In the genomic region with DNA sequence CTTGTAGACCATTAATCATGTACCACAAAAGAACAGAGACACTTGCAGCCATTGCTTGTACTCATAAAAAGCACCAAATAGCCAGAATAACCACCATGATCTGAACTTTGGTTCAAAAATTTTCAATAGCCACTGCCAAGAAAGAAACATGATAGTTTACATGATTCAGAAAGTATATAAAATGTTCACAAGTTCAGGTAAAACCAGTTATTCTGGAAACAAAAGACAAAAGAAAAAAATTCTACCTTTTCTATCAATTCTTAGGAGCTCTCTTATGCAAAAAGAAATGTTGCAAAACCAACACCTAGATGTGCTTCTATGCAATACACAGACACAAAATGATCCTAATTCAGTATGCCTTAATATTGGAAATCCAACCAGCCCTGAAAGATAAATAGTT, we compare ENCODE assay signal across 16 cellular contexts.
DNase-seq lines count a peak whose midpoint lies in the region; ATAC-seq, FAIRE-seq and TF ChIP-seq lines count a peak whose summit lies in the region.
"Had no signal": no experiment of that assay in that cellular context is flagged by ENCODE, and none has a peak within 500 bp of the region (broad histone marks: within the 10 kb centered on the region; RNA-seq: fewer than 3 reads in every experiment).

No MANE protein-coding gene starts in this region.

- no peak for TF ChIP-seq RAD21 in Ishikawa (IDR thresholded peaks at IDR 0.05; ENCODE audit: low read depth)

- no peaks in the 10 kb centered on the region for H3K9me3 ChIP-seq in PC-3 (ENCODE audit: low read length)
- H3K9me3 ChIP-seq: A549, Caco-2, HAP-1 had no signal

- H3K36me3 Mint-ChIP-seq in mesothelial cell of epicardium = no peaks in the 10 kb centered on the region
- H3K36me3 Mint-ChIP-seq: CD14-positive monocyte; CD8-positive, alpha-beta memory T cell had no signal

- no peaks in the 10 kb centered on the region for H3K36me3 ChIP-seq in PC-3 (ENCODE audit: low read depth, low read length)
- H3K36me3 ChIP-seq: HAP-1 had no signal

- H3K27ac ChIP-seq in PC-3 (ENCODE audit: low read length) = peak overlapping the region; percentile 84
- H3K27ac ChIP-seq: A549 had no signal

- DNase-seq in DMS53 treated with DMSO at 0.1 percent for 48 hours (lab: John Stamatoyannopoulos, UW; ENCODE audit: unreplicated experiment) = peak; percentile 10
- peak; percentile 89 for DNase-seq in PC-3
- DNase-seq in mesothelial cell of epicardium (ENCODE audit: low spot score in 2 of 2, unreplicated experiment in 2 of 2) = no peak
- DNase-seq in RCC 7860 (ENCODE audit: low spot score) = no peak
- DNase-seq in SKM-1 treated with dmso at 0.1 percent for 144 hours (lab: John Stamatoyannopoulos, UW; ENCODE audit: unreplicated experiment) = no peak
- no peak for DNase-seq in NCI-H774 (lab: John Stamatoyannopoulos, UW)
- DNase-seq: Caco-2; CD8-positive, alpha-beta memory T cell had no signal

- H3K9me3 Mint-ChIP-seq in mesothelial cell of epicardium = no peaks in the 10 kb centered on the region

- intact Hi-C loops in PC-3 (cut with micrococcal nuclease) = loop anchor here (5.0 kb wide), 1 partner anchor 47 kb away; no protein-coding TSS in a partner anchor

- peak overlapping the region; percentile 79 for H3K4me2 ChIP-seq in PC-3 (ENCODE audit: low read length)

- ATAC-seq in PC-3 = peak; percentile 62
- ATAC-seq: A549, HepG2 had no signal

- POLR2A ChIA-PET in PC-3 (lab: Charles Lee; ENCODE audit: unreplicated experiment) = no interaction called here

- H3K79me2 ChIP-seq in PC-3 (ENCODE audit: low read length) = no peaks in the 10 kb centered on the region

- CTCF ChIA-PET in PC-3 (lab: Charles Lee) = no interaction called here

- no peaks in the 10 kb centered on the region for H3K27me3 Mint-ChIP-seq in mesothelial cell of epicardium (ENCODE audit: low read depth)
- H3K27me3 Mint-ChIP-seq: CD8-positive, alpha-beta memory T cell had no signal

- peaks cover 34% of the 10 kb centered on the region for H3K4me1 ChIP-seq in PC-3 (ENCODE audit: insufficient read depth, low read length)
- H3K4me1 ChIP-seq: A549, Caco-2, HAP-1 had no signal

- H3K4me1 Mint-ChIP-seq in mesothelial cell of epicardium = peaks cover 4% of the 10 kb centered on the region
- H3K4me1 Mint-ChIP-seq: CD14-positive monocyte; CD8-positive, alpha-beta memory T cell had no signal

- no peak for FAIRE-seq in RCC 7860 (lab: Jason Lieb, UNC)
- FAIRE-seq: A549, GM12891, H1, HepG2, HTR-8/SVneo had no signal

- H4K20me1 ChIP-seq in PC-3 (ENCODE audit: low read length) = no peaks in the 10 kb centered on the region

- H3K4me3 ChIP-seq in PC-3 (ENCODE audit: low read length) = peak overlapping the region; percentile 57
- H3K4me3 ChIP-seq: A549, HAP-1 had no signal

- H3K9ac ChIP-seq in PC-3 (ENCODE audit: low read length) = 0 out of 2 replicates have a peak overlapping the region, but pooled peaks have one; percentile 28

- no peak for TF ChIP-seq EP300 in Ishikawa (IDR thresholded peaks at IDR 0.05; ENCODE audit: borderline replicate concordance)

- H3K27me3 ChIP-seq in PC-3 (ENCODE audit: low read length) = no peaks in the 10 kb centered on the region

- H3K27ac Mint-ChIP-seq in mesothelial cell of epicardium = peak overlapping the region; percentile 12
- H3K27ac Mint-ChIP-seq: CD14-positive monocyte; CD8-positive, alpha-beta memory T cell had no signal

- H3K4me3 Mint-ChIP-seq in mesothelial cell of epicardium = no peak overlapping the region
- H3K4me3 Mint-ChIP-seq: CD14-positive monocyte; CD8-positive, alpha-beta memory T cell had no signal

- H2AFZ ChIP-seq in PC-3 (ENCODE audit: low read length) = 0 out of 2 replicates have a peak overlapping the region, but pooled peaks have one; percentile 55

- H3F3A ChIP-seq in PC-3 (ENCODE audit: low read length, unreplicated experiment) = no peaks in the 10 kb centered on the region

- no peak for TF ChIP-seq CTCF in PC-3 (conservative IDR thresholded peaks at IDR 0.05; ENCODE audit: low read depth, low read length)
- TF ChIP-seq CTCF in mesothelial cell of epicardium (IDR thresholded peaks at IDR 0.05; ENCODE audit: unreplicated experiment) = no peak

- no peaks in the 10 kb centered on the region for H3K9me2 ChIP-seq in PC-3 (replicated peaks; ENCODE audit: low read length)

- BruUV-seq in PC-3 (replicated peaks; lab: Mats Ljungman, UMichigan) = no TSS peak

TF ChIP-seq in Ishikawa, 13 proteins besides CTCF, POLR2A, EP300 and RAD21:
- TF ChIP-seq, protein P1, sequence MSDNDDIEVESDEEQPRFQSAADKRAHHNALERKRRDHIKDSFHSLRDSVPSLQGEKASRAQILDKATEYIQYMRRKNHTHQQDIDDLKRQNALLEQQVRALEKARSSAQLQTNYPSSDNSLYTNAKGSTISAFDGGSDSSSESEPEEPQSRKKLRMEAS (IDR thresholded peaks at IDR 0.05) = no peak
- TF ChIP-seq NFIC (IDR thresholded peaks at IDR 0.05) (peak; percentile 67), CEBPB (IDR thresholded peaks at IDR 0.05) (peak; percentile 59)

Comparison
In these comparisons a context has a peak if more than half of its experiments do, and no peak if none do; other contexts are left out.
1. DNase-seq: peak in DMS53 treated with DMSO at 0.1 percent for 48 hours (single experiment) and PC-3 (single experiment); none in mesothelial cell of epicardium (0 of 2), RCC 7860 (single experiment), SKM-1 treated with dmso at 0.1 percent for 144 hours (single experiment) and NCI-H774 (single experiment).